Comparison of ENCODE assay signal across 16 cellular contexts in the genomic region with DNA sequence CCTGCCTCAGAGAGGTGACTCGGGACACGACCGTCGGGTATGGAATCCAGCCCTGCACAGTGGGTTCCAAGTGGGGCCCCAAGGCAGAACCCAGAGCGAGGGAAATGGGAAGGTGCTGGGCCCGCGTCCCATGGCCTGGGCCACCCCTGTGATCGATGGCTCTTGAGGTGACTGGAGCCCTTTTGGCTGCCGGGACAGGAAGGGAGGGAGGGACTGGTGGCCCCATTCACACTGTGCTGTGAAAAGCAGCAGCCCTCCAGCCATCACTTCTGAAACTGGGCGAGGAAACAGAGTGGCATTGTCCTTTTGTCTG.
DNase-seq lines count a peak whose midpoint lies in the region; ATAC-seq, FAIRE-seq and TF ChIP-seq lines count a peak whose summit lies in the region.
"Had no signal": no experiment of that assay in that cellular context is flagged by ENCODE, and none has a peak within 500 bp of the region (broad histone marks: within the 10 kb centered on the region; RNA-seq: fewer than 3 reads in every experiment).

No MANE protein-coding gene starts in this region.

- H3K9me3 Mint-ChIP-seq in WTC11, result peaks cover 9% of the 10 kb centered on the region
- H3K9me3 Mint-ChIP-seq: activated B cell treated with CpG ODN at 0.5 μM for 24 hours had no signal

- no peak overlapping the region for H3K4me3 Mint-ChIP-seq in WTC11
- H3K4me3 Mint-ChIP-seq: activated B cell treated with CpG ODN at 0.5 μM for 24 hours had no signal

- intact Hi-C loops in pancreas (cut with DNase I), result no loop called here

- no peaks in the 10 kb centered on the region; the same call in 1 of the 2 replicates for H3K27me3 Mint-ChIP-seq in WTC11 (ENCODE audit: low read depth)
- H3K27me3 Mint-ChIP-seq: activated B cell treated with CpG ODN at 0.5 μM for 24 hours had no signal

- H3K27ac ChIP-seq in C4-2B, result peak overlapping the region; percentile 82
- H3K27ac ChIP-seq in pancreas, result peak overlapping the region; percentile 25 to 85 (median 72)
- H3K27ac ChIP-seq: ascending aorta, heart right ventricle had no signal

- H3K27me3 ChIP-seq in pancreas, result no peaks in the 10 kb centered on the region
- H3K27me3 ChIP-seq: ascending aorta had no signal

- no peaks in the 10 kb centered on the region for H3K36me3 Mint-ChIP-seq in WTC11

- H3K36me3 ChIP-seq in pancreas, result no peaks in the 10 kb centered on the region
- H3K36me3 ChIP-seq: ascending aorta, heart right ventricle had no signal

- FAIRE-seq in frontal cortex (lab: Jason Lieb, UNC) (no peak), pancreas (lab: Jason Lieb, UNC) (no peak)
- FAIRE-seq: islet of Langerhans, small intestine had no signal

- H3K9me3 ChIP-seq in pancreas, result no peaks in the 10 kb centered on the region
- H3K9me3 ChIP-seq: ascending aorta, heart right ventricle had no signal

- H3K4me1 ChIP-seq in pancreas, result peaks cover 18 to 31% (median 21%) of the 10 kb centered on the region in 3 donors

- CTCF ChIA-PET in WTC11 (lab: Charles Lee), result interaction anchor here (0.8 to 8.8 kb wide), 6 partner anchors 22 to 192 kb away, joined by 3 to 74 read pairs (median 3); no protein-coding TSS in a partner anchor

- TF ChIP-seq CTCF in C4-2B (conservative IDR thresholded peaks at IDR 0.05) (no peak), pancreas (IDR thresholded peaks at IDR 0.05) (no peak), WTC11 (IDR thresholded peaks at IDR 0.05) (no peak)

- H3K4me3 ChIP-seq in pancreas, result no peak overlapping the region
- H3K4me3 ChIP-seq: ascending aorta, heart right ventricle had no signal

- peak; percentile 17 for DNase-seq in RPMI7951 (ENCODE audit: low read depth)
- peak; percentile 75 to 80 for DNase-seq in frontal cortex (ENCODE audit: low spot score in 2 of 2)
- DNase-seq in pancreas, result peak in 2 of 6 donors; percentile 61 to 65
- no peak for DNase-seq in NCI-H526 (lab: John Stamatoyannopoulos, UW)
- DNase-seq in COR-L47 (lab: John Stamatoyannopoulos, UW), result no peak
- no peak for DNase-seq in WTC11 (ENCODE audit: low spot score)
- DNase-seq: activated B cell treated with CpG ODN at 0.5 μM for 24 hours; activated gamma-delta T cell treated with Interleukin-2 at 50 U/mL for 16 hours; heart right ventricle; Kasumi-1; NK-92 treated with Interleukin-12 subunit alpha and Interleukin-12 subunit beta, amount 100 ng/mL, for 24 hours; small intestine had no signal

- no peak overlapping the region for H3K27ac Mint-ChIP-seq in WTC11
- H3K27ac Mint-ChIP-seq: activated B cell treated with CpG ODN at 0.5 μM for 24 hours had no signal

- WGBS in pancreas, 2 donors, result 51 to 64% methylated on average over 10 of the region's 10 CpGs

- H3K4me1 Mint-ChIP-seq in WTC11, result peaks cover 3% of the 10 kb centered on the region; the same call in 1 of the 2 replicates
- H3K4me1 Mint-ChIP-seq: activated B cell treated with CpG ODN at 0.5 μM for 24 hours had no signal

- ATAC-seq in pancreas (peak in 3 of 4 donors; percentile 27 to 55 (median 50)), GM19395 (IDR thresholded peaks at IDR 0.05; ENCODE audit: unreplicated experiment) (no peak), WTC11 (no peak)

- POLR2A ChIA-PET in WTC11 (lab: Charles Lee), result no interaction called here

TF ChIP-seq in WTC11, 78 proteins besides CTCF, POLR2A, EP300 and RAD21:
- TF ChIP-seq PRRX2 (CRISPR knock-in tag; IDR thresholded peaks at IDR 0.05) (no peak), SMAD3 (CRISPR knock-in tag; IDR thresholded peaks at IDR 0.05; ENCODE audit: borderline replicate concordance) (no peak), ZNF219 (CRISPR knock-in tag; IDR thresholded peaks at IDR 0.05; ENCODE audit: borderline replicate concordance) (no peak), JUN (CRISPR knock-in tag; IDR thresholded peaks at IDR 0.05) (no peak), OVOL2 (CRISPR knock-in tag; IDR thresholded peaks at IDR 0.05; ENCODE audit: borderline replicate concordance) (no peak), SMAD4 (CRISPR knock-in tag; IDR thresholded peaks at IDR 0.05) (no peak)
- TF ChIP-seq, protein P1, sequence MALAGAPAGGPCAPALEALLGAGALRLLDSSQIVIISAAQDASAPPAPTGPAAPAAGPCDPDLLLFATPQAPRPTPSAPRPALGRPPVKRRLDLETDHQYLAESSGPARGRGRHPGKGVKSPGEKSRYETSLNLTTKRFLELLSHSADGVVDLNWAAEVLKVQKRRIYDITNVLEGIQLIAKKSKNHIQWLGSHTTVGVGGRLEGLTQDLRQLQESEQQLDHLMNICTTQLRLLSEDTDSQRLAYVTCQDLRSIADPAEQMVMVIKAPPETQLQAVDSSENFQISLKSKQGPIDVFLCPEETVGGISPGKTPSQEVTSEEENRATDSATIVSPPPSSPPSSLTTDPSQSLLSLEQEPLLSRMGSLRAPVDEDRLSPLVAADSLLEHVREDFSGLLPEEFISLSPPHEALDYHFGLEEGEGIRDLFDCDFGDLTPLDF (CRISPR knock-in tag; IDR thresholded peaks at IDR 0.05), result no peak
- TF ChIP-seq, protein P2, sequence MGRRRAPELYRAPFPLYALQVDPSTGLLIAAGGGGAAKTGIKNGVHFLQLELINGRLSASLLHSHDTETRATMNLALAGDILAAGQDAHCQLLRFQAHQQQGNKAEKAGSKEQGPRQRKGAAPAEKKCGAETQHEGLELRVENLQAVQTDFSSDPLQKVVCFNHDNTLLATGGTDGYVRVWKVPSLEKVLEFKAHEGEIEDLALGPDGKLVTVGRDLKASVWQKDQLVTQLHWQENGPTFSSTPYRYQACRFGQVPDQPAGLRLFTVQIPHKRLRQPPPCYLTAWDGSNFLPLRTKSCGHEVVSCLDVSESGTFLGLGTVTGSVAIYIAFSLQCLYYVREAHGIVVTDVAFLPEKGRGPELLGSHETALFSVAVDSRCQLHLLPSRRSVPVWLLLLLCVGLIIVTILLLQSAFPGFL (CRISPR knock-in tag; IDR thresholded peaks at IDR 0.05; ENCODE audit: borderline replicate concordance), result no peak
TF ChIP-seq in WTC11: peak in this region for 0.

Comparison
In these comparisons a context has a peak if more than half of its experiments do, and no peak if none do; other contexts are left out.
1. DNase-seq: peak in RPMI7951 (single experiment) and frontal cortex (2 of 2); none in NCI-H526 (0 of 2), COR-L47 (single experiment) and WTC11 (single experiment).
2. ATAC-seq: peak in pancreas (3 of 4); none in GM19395 (single experiment) and WTC11 (single experiment).